In the genomic region with DNA sequence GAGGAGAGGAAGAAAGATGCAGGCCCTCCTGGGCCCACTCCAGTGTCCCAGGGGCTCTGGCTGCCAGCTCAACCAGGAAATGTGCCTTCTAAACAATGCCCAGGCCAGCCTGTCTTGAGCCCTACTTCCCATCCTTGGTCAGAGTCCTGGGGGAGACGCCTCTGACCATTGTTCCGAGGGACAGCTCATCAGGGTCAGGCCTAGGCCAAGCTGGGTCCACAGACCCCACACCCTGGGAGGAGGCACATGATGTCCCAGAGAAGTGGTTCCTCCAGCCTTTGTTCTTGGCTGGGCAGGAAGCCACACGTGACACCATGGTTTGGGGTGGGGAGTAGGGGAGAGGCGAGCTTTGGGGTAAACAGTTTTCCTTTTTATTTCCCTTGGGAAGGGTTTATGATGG, we compare ENCODE assay signal across 20 cellular contexts.
"Had no signal": no experiment of that assay in that cellular context is flagged by ENCODE, and none has a peak within 500 bp of the region (broad histone marks: within the 10 kb centered on the region; RNA-seq: fewer than 3 reads in every experiment).

No MANE protein-coding gene starts in this region.

- H3K27ac ChIP-seq: brain microvascular endothelial cell, sigmoid colon, uterus had no signal

- H3K4me1 ChIP-seq: uterus had no signal

- H3K4me3 Mint-ChIP-seq: activated CD4-positive, alpha-beta T cell treated with anti-CD3 and anti-CD28 coated beads for 36 hours; activated CD8-positive, alpha-beta T cell treated with anti-CD3 and anti-CD28 coated beads for 36 hours; activated naive CD8-positive, alpha-beta T cell; activated T-cell treated with anti-CD3 and anti-CD28 coated beads, Interleukin-2, amount 50 U/mL, for 72 hours; nephron; T-helper 17 cell had no signal

- H3K36me3 ChIP-seq: brain microvascular endothelial cell, sigmoid colon, uterus had no signal

- ATAC-seq: activated CD4-positive, alpha-beta T cell treated with anti-CD3 and anti-CD28 coated beads for 36 hours; activated CD8-positive, alpha-beta T cell treated with anti-CD3 and anti-CD28 coated beads for 36 hours; activated T-cell treated with anti-CD3 and anti-CD28 coated beads, Interleukin-2, amount 50 U/mL, for 72 hours; left lobe of liver; T-helper 17 cell had no signal

- H3K9me3 ChIP-seq: psoas muscle, sigmoid colon, uterus had no signal

- H3K9me3 Mint-ChIP-seq: activated CD8-positive, alpha-beta T cell treated with anti-CD3 and anti-CD28 coated beads for 36 hours; activated T-cell treated with anti-CD3 and anti-CD28 coated beads, Interleukin-2, amount 50 U/mL, for 72 hours had no signal

- DNase-seq: activated CD4-positive, alpha-beta T cell treated with anti-CD3 and anti-CD28 coated beads for 36 hours; activated CD8-positive, alpha-beta memory T cell treated with anti-CD3 and anti-CD28 coated beads, Interleukin-2, amount 50 U/mL, for 4 hours; activated CD8-positive, alpha-beta T cell treated with anti-CD3 and anti-CD28 coated beads for 36 hours; activated gamma-delta T cell; activated T-cell treated with anti-CD3 and anti-CD28 coated beads, Interleukin-2, amount 50 U/mL, for 72 hours; amygdala; brain microvascular endothelial cell; cortex of kidney; effector memory CD4-positive, alpha-beta T cell; foreskin melanocyte; occipital lobe; psoas muscle; sigmoid colon; stimulated activated CD4-positive, alpha-beta T cell treated with anti-CD3 and anti-CD28 coated beads, Interleukin-12 subunit alpha, Interleukin-12 subunit beta, amount 100 ng/mL, for 4 hours; stimulated activated CD4-positive, alpha-beta T cell treated with anti-CD3 and anti-CD28 coated beads, Interleukin-2, amount 100 ng/mL, for 24 hours; T-helper 17 cell had no signal

- H3K27me3 ChIP-seq: brain microvascular endothelial cell, sigmoid colon, uterus had no signal

- H3K27ac Mint-ChIP-seq: activated CD4-positive, alpha-beta T cell treated with anti-CD3 and anti-CD28 coated beads for 36 hours; activated CD8-positive, alpha-beta T cell treated with anti-CD3 and anti-CD28 coated beads for 36 hours; activated naive CD8-positive, alpha-beta T cell; activated T-cell treated with anti-CD3 and anti-CD28 coated beads, Interleukin-2, amount 50 U/mL, for 72 hours; T-helper 17 cell had no signal

- H3K27me3 Mint-ChIP-seq: activated CD4-positive, alpha-beta T cell treated with anti-CD3 and anti-CD28 coated beads for 36 hours; activated CD8-positive, alpha-beta T cell treated with anti-CD3 and anti-CD28 coated beads for 36 hours; activated naive CD8-positive, alpha-beta T cell; T-helper 17 cell had no signal

- H3K36me3 Mint-ChIP-seq: activated naive CD8-positive, alpha-beta T cell had no signal

- H3K4me3 ChIP-seq: psoas muscle, sigmoid colon, uterus had no signal
